Comparison of ENCODE assay signal across 8 cellular contexts in genomic region chr6:159217595-159218275, GRCh38. TPM values are rescaled to one million over a fixed set of nuclear protein-coding genes. Genes with fewer than 3 reads are reported as not detected.
DNase-seq lines count a peak whose midpoint lies in the region; ATAC-seq and TF ChIP-seq lines count a peak whose summit lies in the region.

No MANE protein-coding gene starts in this region.

- peaks cover 6% of the 10 kb centered on the region for H3K4me1 Mint-ChIP-seq in stimulated activated effector memory CD8-positive, alpha-beta T cell treated with anti-CD3 and anti-CD28 coated beads, Interleukin-12 subunit alpha, Interleukin-12 subunit beta, amount 100 ng/mL, for 72 hours

- intact Hi-C loops in left ventricle myocardium inferior (cut with micrococcal nuclease), result no loop called here

- H3K9ac ChIP-seq in SU-DHL-6 (ENCODE audit: low read length), result peak overlapping the region; percentile 36

- no peaks in the 10 kb centered on the region for H4K20me1 ChIP-seq in SU-DHL-6 (ENCODE audit: low read depth, low read length)

- H3K36me3 ChIP-seq in SU-DHL-6 (ENCODE audit: low read length) (no peaks in the 10 kb centered on the region), left ventricle myocardium inferior (no peaks in the 10 kb centered on the region)

- peaks cover 7% of the 10 kb centered on the region; the same call in 1 of the 2 replicates for H3F3A ChIP-seq in SU-DHL-6 (ENCODE audit: insufficient read depth)

- peak overlapping the region; percentile 53 for H3K4me2 ChIP-seq in SU-DHL-6 (ENCODE audit: low read depth, low read length, poor library complexity, severe bottlenecking)

- no peaks in the 10 kb centered on the region for H3K9me3 Mint-ChIP-seq in stimulated activated effector memory CD8-positive, alpha-beta T cell treated with anti-CD3 and anti-CD28 coated beads, Interleukin-12 subunit alpha, Interleukin-12 subunit beta, amount 100 ng/mL, for 72 hours

- H3K4me3 Mint-ChIP-seq in stimulated activated effector memory CD8-positive, alpha-beta T cell treated with anti-CD3 and anti-CD28 coated beads, Interleukin-12 subunit alpha, Interleukin-12 subunit beta, amount 100 ng/mL, for 72 hours, result no peak overlapping the region

- no peaks in the 10 kb centered on the region for H3K36me3 Mint-ChIP-seq in stimulated activated effector memory CD8-positive, alpha-beta T cell treated with anti-CD3 and anti-CD28 coated beads, Interleukin-12 subunit alpha, Interleukin-12 subunit beta, amount 100 ng/mL, for 72 hours

- DNase-seq in COLO668 (lab: John Stamatoyannopoulos, UW; ENCODE audit: unreplicated experiment), result peak; percentile 10
- DNase-seq in left ventricle myocardium inferior, result no peak
- no peak for DNase-seq in stimulated activated effector memory CD8-positive, alpha-beta T cell treated with anti-CD3 and anti-CD28 coated beads, Interleukin-12 subunit alpha, Interleukin-12 subunit beta, amount 100 ng/mL, for 72 hours (ENCODE audit: low spot score in 2 of 2)

- ATAC-seq in GM18868 (IDR thresholded peaks at IDR 0.05; ENCODE audit: unreplicated experiment) (peak; percentile 86), HG03571 (IDR thresholded peaks at IDR 0.05; ENCODE audit: unreplicated experiment) (peak; percentile 55), GM18873 (IDR thresholded peaks at IDR 0.05; ENCODE audit: low FRiP score, unreplicated experiment) (no peak), HG02840 (IDR thresholded peaks at IDR 0.05; ENCODE audit: low FRiP score, unreplicated experiment) (no peak)
- ATAC-seq in stimulated activated effector memory CD8-positive, alpha-beta T cell treated with anti-CD3 and anti-CD28 coated beads, Interleukin-12 subunit alpha, Interleukin-12 subunit beta, amount 100 ng/mL, for 72 hours, result peak; percentile 42

- H3K9me2 ChIP-seq in SU-DHL-6 (replicated peaks; ENCODE audit: insufficient read depth, low read length), result no peaks in the 10 kb centered on the region

- peaks cover 2% of the 10 kb centered on the region for H3K4me1 ChIP-seq in left ventricle myocardium inferior

- H3K9me3 ChIP-seq in SU-DHL-6 (ENCODE audit: insufficient read depth, low read length) (no peaks in the 10 kb centered on the region), left ventricle myocardium inferior (replicated peaks) (no peaks in the 10 kb centered on the region)

- H2AFZ ChIP-seq in SU-DHL-6 (ENCODE audit: low read depth, low read length, severe bottlenecking), result peak overlapping the region; percentile 84

- no peak overlapping the region for H3K27ac Mint-ChIP-seq in stimulated activated effector memory CD8-positive, alpha-beta T cell treated with anti-CD3 and anti-CD28 coated beads, Interleukin-12 subunit alpha, Interleukin-12 subunit beta, amount 100 ng/mL, for 72 hours

- peak overlapping the region; percentile 27; the same call in 1 of the 2 replicates for H3K27ac ChIP-seq in SU-DHL-6 (ENCODE audit: low read depth, low read length)
- no peak overlapping the region for H3K27ac ChIP-seq in left ventricle myocardium inferior (replicated peaks)

- peak; percentile 82 for TF ChIP-seq CTCF in SU-DHL-6 (IDR thresholded peaks at IDR 0.05; ENCODE audit: insufficient read depth, low read length, poor library complexity, severe bottlenecking)
- peak; percentile 48 for TF ChIP-seq CTCF in left ventricle myocardium inferior (IDR thresholded peaks at IDR 0.05; ENCODE audit: borderline replicate concordance)

- H3K4me3 ChIP-seq in SU-DHL-6 (ENCODE audit: insufficient read depth, low read length, poor library complexity, severe bottlenecking) (peak overlapping the region; percentile 8), left ventricle myocardium inferior (no peak overlapping the region)

- no peaks in the 10 kb centered on the region for H3K79me2 ChIP-seq in SU-DHL-6 (ENCODE audit: insufficient read depth, low read length)

- H3K27me3 ChIP-seq in SU-DHL-6 (ENCODE audit: low read length), result no peaks in the 10 kb centered on the region
- H3K27me3 ChIP-seq in left ventricle myocardium inferior (ENCODE audit: low read depth), result peaks cover 97% of the 10 kb centered on the region

RNA-seq across cellular contexts. Expression of gene FNDC1, which starts 48.5 kb away (rescaled TPM):
- 1.8 TPM for total RNA-seq in left ventricle myocardium inferior

Comparison
In these comparisons a context has a peak if more than half of its experiments do, and no peak if none do; other contexts are left out.
1. ATAC-seq: peak in GM18868 (single experiment), HG03571 (single experiment) and stimulated activated effector memory CD8-positive, alpha-beta T cell treated with anti-CD3 and anti-CD28 coated beads, Interleukin-12 subunit alpha, Interleukin-12 subunit beta, amount 100 ng/mL, for 72 hours (single experiment); none in GM18873 (single experiment) and HG02840 (single experiment).